9 cellular contexts compared by ENCODE assay signal in genomic region chr12:57089259-57090245, GRCh38. TPM values are rescaled to one million over a fixed set of nuclear protein-coding genes. Genes with fewer than 3 reads are reported as not detected.
DNase-seq lines count a peak whose midpoint lies in the region; ATAC-seq and TF ChIP-seq lines count a peak whose summit lies in the region.
"Had no signal": no experiment of that assay in that cellular context is flagged by ENCODE, and none has a peak within 500 bp of the region (broad histone marks: within the 10 kb centered on the region; RNA-seq: fewer than 3 reads in every experiment).

No MANE protein-coding gene starts in this region.

- intact Hi-C loops in heart right ventricle (cut with DNase I), result loop anchor here in 3 of 10 donors (2.0 to 5.0 kb wide), 2 partner anchors 21 to 457 kb away; partner anchors contain the start of genes STAT6 (in 2 of the 3) and BAZ2A (in 1 of the 3)

- H3K36me3 ChIP-seq in heart right ventricle, result peaks cover 0 to 35% (median 13%) of the 10 kb centered on the region in 9 donors

- H3K27me3 ChIP-seq in heart right ventricle, result no peaks in the 10 kb centered on the region

- peaks cover 19 to 79% (median 58%) of the 10 kb centered on the region in 9 donors for H3K4me1 ChIP-seq in heart right ventricle

- peak; percentile 12 for DNase-seq in DMS79 treated with DMSO at 0.1 percent for 48 hours (lab: John Stamatoyannopoulos, UW)
- DNase-seq in DMS79 (lab: John Stamatoyannopoulos, UW), result no peak
- peak; percentile 81 to 91 for DNase-seq in heart right ventricle
- DNase-seq in pons (ENCODE audit: low spot score), result peak; percentile 53

- no peaks in the 10 kb centered on the region for H3K9me3 ChIP-seq in heart right ventricle

- TF ChIP-seq CTCF in heart right ventricle (IDR thresholded peaks at IDR 0.05), result no peak

- H3K27ac ChIP-seq in angular gyrus (ENCODE audit: low read depth, low read length), result peak overlapping the region; percentile 85
- peak overlapping the region; percentile 90 to 100 (median 98) for H3K27ac ChIP-seq in heart right ventricle

- peak overlapping the region; percentile 65 to 99 (median 88) for H3K4me3 ChIP-seq in heart right ventricle

- 1 to 4% methylated on average over 47 of the region's 47 CpGs for WGBS in heart right ventricle, 2 donors

- peak; percentile 0 to 38 (median 13) for ATAC-seq in heart right ventricle
- ATAC-seq in HG02588 (IDR thresholded peaks at IDR 0.05; ENCODE audit: unreplicated experiment), result no peak
- no peak for ATAC-seq in GM21526 (IDR thresholded peaks at IDR 0.05; ENCODE audit: low FRiP score, unreplicated experiment)

- TF ChIP-seq POLR2A in Raji (IDR thresholded peaks at IDR 0.05; ENCODE audit: insufficient read depth, low read depth, low read length), result peak; percentile 28

RNA-seq across cellular contexts. Expression of gene NAB2, which starts 0.6 kb away (rescaled TPM):
- total RNA-seq in heart right ventricle, result 10 to 100 TPM in 9 of 10 donors, 1 to 10 TPM in 1; 9.5 to 16.2 (median 12.0) TPM
- 10 to 100 TPM; 15.0 to 20.2 TPM for polyA plus RNA-seq in heart right ventricle

RNA-seq across cellular contexts. Expression of gene NEMP1, which starts 11.0 kb away (rescaled TPM):
- 1 to 10 TPM; 2.4 to 6.3 (median 3.9) TPM for total RNA-seq in heart right ventricle
- 1 to 10 TPM; 1.1 to 2.9 TPM for polyA plus RNA-seq in heart right ventricle

RNA-seq across cellular contexts. Expression of gene STAT6, which starts 21.6 kb away (rescaled TPM):
- 10 to 100 TPM; 23.3 to 72.3 (median 38.0) TPM for total RNA-seq in heart right ventricle
- polyA plus RNA-seq in heart right ventricle, result 10 to 100 TPM; 36.0 to 77.8 TPM

RNA-seq across cellular contexts. Expression of gene LRP1, which starts 38.7 kb away (rescaled TPM):
- total RNA-seq in heart right ventricle, result 100 to 1,000 TPM in 4 of 10 donors, 10 to 100 TPM in 6; 46.3 to 259 (median 82.7) TPM
- 10 to 100 TPM; 46.6 to 46.7 TPM for polyA plus RNA-seq in heart right ventricle

RNA-seq across cellular contexts. Expression of gene MYO1A, which starts 39.6 kb away (rescaled TPM):
- total RNA-seq in heart right ventricle, result under 1 TPM in 1 of 10 donors, not detected in 9; 0.08 TPM
- under 1 TPM in 1 of 2 donors, not detected in 1; 0.01 TPM for polyA plus RNA-seq in heart right ventricle
- total RNA-seq: renal cortical epithelial cell had no signal

Comparison
In these comparisons a context has a peak if more than half of its experiments do, and no peak if none do; other contexts are left out.
1. ATAC-seq: peak in heart right ventricle (8 of 8); none in HG02588 (single experiment) and GM21526 (single experiment).